Comparison of ENCODE assay signal across 14 cellular contexts in the genomic region with DNA sequence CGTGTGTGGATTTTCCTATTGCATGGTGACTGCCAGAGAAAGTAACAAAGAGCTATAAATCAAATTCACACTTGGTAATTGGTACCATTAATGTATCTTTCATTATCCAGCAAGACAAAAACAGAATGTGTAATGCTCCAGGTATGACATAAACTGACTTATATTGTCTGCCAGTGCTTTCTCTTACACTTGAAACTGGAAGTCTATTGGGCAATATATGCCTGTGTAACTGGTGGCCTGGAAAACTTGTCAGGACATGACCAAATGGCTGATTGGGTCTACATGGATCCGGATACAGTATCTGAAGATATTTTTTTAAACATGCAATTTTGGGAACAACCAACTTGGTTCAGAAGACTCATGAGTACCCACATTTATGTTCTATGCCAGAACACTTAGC.
"Had no signal": no experiment of that assay in that cellular context is flagged by ENCODE, and none has a peak within 500 bp of the region (broad histone marks: within the 10 kb centered on the region; RNA-seq: fewer than 3 reads in every experiment).

No MANE protein-coding gene starts in this region.

- H3K4me3 Mint-ChIP-seq: activated CD8-positive, alpha-beta T cell treated with anti-CD3 and anti-CD28 coated beads for 36 hours; neural crest cell; stimulated activated naive CD8-positive, alpha-beta T cell treated with anti-CD3 and anti-CD28 coated beads, Interleukin-15, amount 100 ng/mL, for 72 hours had no signal

- H3K27ac ChIP-seq: ascending aorta, pancreas, thoracic aorta had no signal

- H3K27ac Mint-ChIP-seq: activated CD8-positive, alpha-beta T cell treated with anti-CD3 and anti-CD28 coated beads for 36 hours; stimulated activated naive CD8-positive, alpha-beta T cell treated with anti-CD3 and anti-CD28 coated beads, Interleukin-15, amount 100 ng/mL, for 72 hours had no signal

- ATAC-seq: activated CD8-positive, alpha-beta T cell treated with anti-CD3 and anti-CD28 coated beads for 36 hours; left lobe of liver; pancreas; stimulated activated naive CD8-positive, alpha-beta T cell treated with anti-CD3 and anti-CD28 coated beads, Interleukin-15, amount 100 ng/mL, for 72 hours had no signal

- H3K4me3 ChIP-seq: ascending aorta, pancreas, thoracic aorta had no signal

- H3K4me1 ChIP-seq: ascending aorta, pancreas had no signal

- H3K36me3 ChIP-seq: ascending aorta, pancreas, thoracic aorta had no signal

- H3K9me3 Mint-ChIP-seq: neural crest cell had no signal

- H3K9me3 ChIP-seq: ascending aorta, pancreas, thoracic aorta had no signal

- H3K4me1 Mint-ChIP-seq: stimulated activated naive CD8-positive, alpha-beta T cell treated with anti-CD3 and anti-CD28 coated beads, Interleukin-15, amount 100 ng/mL, for 72 hours had no signal

- H3K27me3 ChIP-seq: ascending aorta, pancreas had no signal

- DNase-seq: activated CD4-positive, alpha-beta T cell treated with anti-CD3 and anti-CD28 coated beads for 4 hours; activated CD8-positive, alpha-beta memory T cell treated with anti-CD3 and anti-CD28 coated beads, Interleukin-2, amount 50 U/mL, for 48 hours; activated CD8-positive, alpha-beta T cell treated with anti-CD3 and anti-CD28 coated beads for 36 hours; hypothalamus; pancreas; retina; stimulated activated CD4-positive, alpha-beta T cell treated with anti-CD3 and anti-CD28 coated beads, Interleukin-15, amount 100 ng/mL, for 24 hours; stimulated activated CD4-positive, alpha-beta T cell treated with anti-CD3 and anti-CD28 coated beads, Interleukin-4, amount 100 ng/mL, for 24 hours; stimulated activated naive CD8-positive, alpha-beta T cell treated with anti-CD3 and anti-CD28 coated beads, Interleukin-15, amount 100 ng/mL, for 72 hours; T-helper 1 cell had no signal

- H3K27me3 Mint-ChIP-seq: activated CD8-positive, alpha-beta T cell treated with anti-CD3 and anti-CD28 coated beads for 36 hours; stimulated activated naive CD8-positive, alpha-beta T cell treated with anti-CD3 and anti-CD28 coated beads, Interleukin-15, amount 100 ng/mL, for 72 hours had no signal
